Comparison of ENCODE assay signal across 15 cellular contexts in genomic region chr15:64444836-64445235, GRCh38. TPM values are rescaled to one million over a fixed set of nuclear protein-coding genes. Genes with fewer than 3 reads are reported as not detected.
A peak's percentile ranks its signal among the peaks of the same experiment; 100 is the strongest.
DNase-seq lines count a peak whose midpoint lies in the region; ATAC-seq, FAIRE-seq and TF ChIP-seq lines count a peak whose summit lies in the region.
"Had no signal": no experiment of that assay in that cellular context is flagged by ENCODE, and none has a peak within 500 bp of the region (broad histone marks: within the 10 kb centered on the region; RNA-seq: fewer than 3 reads in every experiment).

No MANE protein-coding gene starts in this region.

- peak; percentile 41 for FAIRE-seq in GM12878 (lab: Jason Lieb, UNC)
- FAIRE-seq: H1 had no signal

- no peak for ATAC-seq in GM12878

- no peaks in the 10 kb centered on the region; the same call in 1 of the 2 replicates for H3K36me3 ChIP-seq in Karpas-422 (ENCODE audit: insufficient read depth, low read length)
- H3K36me3 ChIP-seq in GM12878 (ENCODE audit: control insufficient read depth in 2 of 2, insufficient read depth in 2 of 2, low read length in 1 of 2): peaks cover 0 to 5% of the 10 kb centered on the region in 2 experiments; a peak in 2 of 4 replicates
- peaks cover 7 to 46% (median 11%) of the 10 kb centered on the region in 4 donors for H3K36me3 ChIP-seq in sigmoid colon

- intact Hi-C loops in activated CD4-positive, alpha-beta memory T cell treated with anti-CD3 and anti-CD28 coated beads for 36 hours (cut with micrococcal nuclease): loop anchor here (1.0 to 2.0 kb wide), 3 partner anchors 15 to 254 kb away; no protein-coding TSS in a partner anchor
- intact Hi-C loops in GM12878 (cut with micrococcal nuclease; ENCODE audit: unreplicated experiment) (no loop called here), sigmoid colon (cut with DNase I) (no loop called here), lower leg skin (cut with DNase I; ENCODE audit: low total_unique reads) (no loop called here)

- H3K9me2 ChIP-seq in Karpas-422 (replicated peaks; ENCODE audit: insufficient read depth, low read length): no peaks in the 10 kb centered on the region

- H3K9me3 Mint-ChIP-seq in activated CD4-positive, alpha-beta memory T cell treated with anti-CD3 and anti-CD28 coated beads for 36 hours: no peaks in the 10 kb centered on the region
- no peaks in the 10 kb centered on the region for H3K9me3 Mint-ChIP-seq in activated CD4-positive, alpha-beta memory T cell treated with anti-CD3 and anti-CD28 coated beads, Interleukin-2, amount 10 ng/mL, durations not matched to agents 7 days and 5 days
- H3K9me3 Mint-ChIP-seq: neural crest cell had no signal

- POLR2A ChIA-PET in activated CD4-positive, alpha-beta memory T cell treated with anti-CD3 and anti-CD28 coated beads for 36 hours (lab: Charles Lee): interaction anchor here (1.0 to 1.3 kb wide), 5 partner anchors 14 to 191 kb away, joined by 3 to 7 read pairs (median 4); partner anchors contain the start of gene ZNF609
- POLR2A ChIA-PET in activated CD4-positive, alpha-beta memory T cell treated with anti-CD3 and anti-CD28 coated beads, Interleukin-2, amount 10 ng/mL, durations not matched to agents 7 days and 5 days (lab: Charles Lee): interaction anchor here (1.0 to 3.6 kb wide), 3 partner anchors 14 to 151 kb away, joined by 3 to 17 read pairs (median 7); no protein-coding TSS in a partner anchor
- POLR2A ChIA-PET in GM12878 (lab: Charles Lee): interaction anchor here (0.6 to 2.3 kb wide), 4 partner anchors 32 to 194 kb away, joined by 4 to 9 read pairs (median 4); no protein-coding TSS in a partner anchor

- peak overlapping the region; percentile 91 for H3K27ac Mint-ChIP-seq in activated CD4-positive, alpha-beta memory T cell treated with anti-CD3 and anti-CD28 coated beads for 36 hours
- no peak overlapping the region for H3K27ac Mint-ChIP-seq in activated CD4-positive, alpha-beta memory T cell treated with anti-CD3 and anti-CD28 coated beads, Interleukin-2, amount 10 ng/mL, durations not matched to agents 7 days and 5 days

- TF ChIP-seq CTCF in GM12878 (IDR thresholded peaks at IDR 0.05 in 2 of 3, conservative IDR thresholded peaks at IDR 0.05 in 1 of 3; ENCODE audit: control insufficient read depth in 2 of 3, extremely low read depth in 1 of 3, insufficient read depth in 1 of 3, low read depth in 3 of 3, low read length in 3 of 3) (no peak), sigmoid colon (IDR thresholded peaks at IDR 0.05) (no peak), lower leg skin (IDR thresholded peaks at IDR 0.05) (no peak)

- H3K4me1 ChIP-seq in Karpas-422 (ENCODE audit: low read length) (peaks cover 18% of the 10 kb centered on the region), GM12878 (ENCODE audit: control insufficient read depth, insufficient read depth, low read length) (peaks cover 42% of the 10 kb centered on the region), sigmoid colon (peaks cover 0 to 24% (median 18%) of the 10 kb centered on the region in 4 donors)

- no peaks in the 10 kb centered on the region for H3K79me2 ChIP-seq in Karpas-422 (ENCODE audit: low read length)
- peaks cover 3% of the 10 kb centered on the region; the same call in 1 of the 2 replicates for H3K79me2 ChIP-seq in GM12878 (ENCODE audit: control insufficient read depth, insufficient read depth, low read length)

- H3K27ac ChIP-seq in Karpas-422 (ENCODE audit: low read length): peak overlapping the region; percentile 37; the same call in 1 of the 2 replicates
- peak overlapping the region; percentile 81 for H3K27ac ChIP-seq in GM12878 (ENCODE audit: control insufficient read depth, insufficient read depth)
- peak overlapping the region in 3 of 4 donors; percentile 37 to 64 (median 50) for H3K27ac ChIP-seq in sigmoid colon
- H3K27ac ChIP-seq: coronary artery had no signal

- no peak for TF ChIP-seq RAD21 in GM12878 (IDR thresholded peaks at IDR 0.05; ENCODE audit: insufficient read depth, low read depth, low read length)

- no peak overlapping the region for H3K4me3 Mint-ChIP-seq in activated CD4-positive, alpha-beta memory T cell treated with anti-CD3 and anti-CD28 coated beads for 36 hours
- no peak overlapping the region for H3K4me3 Mint-ChIP-seq in activated CD4-positive, alpha-beta memory T cell treated with anti-CD3 and anti-CD28 coated beads, Interleukin-2, amount 10 ng/mL, durations not matched to agents 7 days and 5 days
- H3K4me3 Mint-ChIP-seq: neural crest cell had no signal

- in situ Hi-C loops in GM12878 (cut with MboI): no loop called here

- SMC1A ChIA-PET in GM12878 (lab: Charles Lee; ENCODE audit: uncharacterized antibody, unreplicated experiment): interaction anchor here (0.9 to 3.1 kb wide), 9 partner anchors 13 to 207 kb away, joined by 3 to 24 read pairs (median 9); partner anchors contain the start of gene ZNF609

- no peak overlapping the region for H3K4me3 ChIP-seq in Karpas-422 (ENCODE audit: low read length)
- H3K4me3 ChIP-seq in GM12878: peak overlapping the region; percentile 34; the same call in 1 of the 2 replicates
- no peak overlapping the region for H3K4me3 ChIP-seq in sigmoid colon
- no peak overlapping the region for H3K4me3 ChIP-seq in lower leg skin (ENCODE audit: low read depth, poor library complexity, severe bottlenecking)
- H3K4me3 ChIP-seq: coronary artery, Peyer's patch had no signal

- peaks cover 43% of the 10 kb centered on the region for H3K4me1 Mint-ChIP-seq in activated CD4-positive, alpha-beta memory T cell treated with anti-CD3 and anti-CD28 coated beads for 36 hours (ENCODE audit: low read depth)
- peaks cover 47% of the 10 kb centered on the region for H3K4me1 Mint-ChIP-seq in activated CD4-positive, alpha-beta memory T cell treated with anti-CD3 and anti-CD28 coated beads, Interleukin-2, amount 10 ng/mL, durations not matched to agents 7 days and 5 days
- H3K4me1 Mint-ChIP-seq: neural crest cell had no signal

- H3K9me3 ChIP-seq in Karpas-422 (ENCODE audit: low read length) (no peaks in the 10 kb centered on the region), GM12878 (replicated peaks; ENCODE audit: control insufficient read depth, insufficient read depth, low read length) (no peaks in the 10 kb centered on the region), sigmoid colon (no peaks in the 10 kb centered on the region)
- H3K9me3 ChIP-seq: Peyer's patch had no signal

- H3K9ac ChIP-seq in Karpas-422 (ENCODE audit: low read length) (no peak overlapping the region), GM12878 (ENCODE audit: control insufficient read depth, insufficient read depth, low read length) (peak overlapping the region; percentile 13)

- TF ChIP-seq EP300 in GM12878 (IDR thresholded peaks at IDR 0.05; ENCODE audit: borderline replicate concordance in 1 of 2, control insufficient read depth in 1 of 2, low read depth in 2 of 2, low read length in 2 of 2): no peak
- TF ChIP-seq EP300 in sigmoid colon (IDR thresholded peaks at IDR 0.05): no peak

- no peak overlapping the region for H2AFZ ChIP-seq in Karpas-422 (ENCODE audit: low read length)
- H2AFZ ChIP-seq in GM12878 (ENCODE audit: control insufficient read depth, low read depth, low read length): no peak overlapping the region

- no peak for DNase-seq in activated CD4-positive, alpha-beta memory T cell treated with anti-CD3 and anti-CD28 coated beads for 36 hours
- DNase-seq in activated CD4-positive, alpha-beta memory T cell treated with anti-CD3 and anti-CD28 coated beads, Interleukin-2, amount 10 ng/mL, durations not matched to agents 7 days and 5 days: no peak
- no peak for DNase-seq in Karpas-422
- no peak for DNase-seq in GM12878 (ENCODE audit: low read depth, low spot score)
- DNase-seq in sigmoid colon: no peak
- DNase-seq in lower leg skin (ENCODE audit: low spot score in 2 of 2): no peak
- no peak for DNase-seq in NCI-H1105 treated with DMSO at 0.1 percent for 48 hours (lab: John Stamatoyannopoulos, UW)
- DNase-seq in NCI-H2171 treated with DMSO at 0.1 percent for 48 hours (lab: John Stamatoyannopoulos, UW): no peak
- DNase-seq: amygdala, NCI-H146, NCI-H524, Peyer's patch had no signal

- no peaks in the 10 kb centered on the region for H4K20me1 ChIP-seq in Karpas-422 (ENCODE audit: insufficient read depth, low read depth, low read length)
- no peaks in the 10 kb centered on the region for H4K20me1 ChIP-seq in GM12878 (ENCODE audit: control insufficient read depth, insufficient read depth)

- RAD21 ChIA-PET in GM12878 (lab: Charles Lee; ENCODE audit: unreplicated experiment): interaction anchor here (0.7 to 3.0 kb wide), 9 partner anchors 14 to 221 kb away, joined by 3 to 16 read pairs (median 5); partner anchors contain the start of gene ZNF609

- H3K4me2 ChIP-seq in Karpas-422 (ENCODE audit: low read depth, low read length, poor library complexity, severe bottlenecking) (no peak overlapping the region), GM12878 (ENCODE audit: control insufficient read depth, insufficient read depth) (peak overlapping the region; percentile 53)

- H3K27me3 ChIP-seq in Karpas-422 (ENCODE audit: low read length): no peaks in the 10 kb centered on the region
- H3K27me3 ChIP-seq in GM12878 (replicated peaks in 1 of 2; ENCODE audit: control insufficient read depth in 2 of 2, insufficient read depth in 2 of 2, low read length in 1 of 2): no peaks in the 10 kb centered on the region
- no peaks in the 10 kb centered on the region for H3K27me3 ChIP-seq in sigmoid colon
- H3K27me3 ChIP-seq: Peyer's patch had no signal

- CTCF ChIA-PET in activated CD4-positive, alpha-beta memory T cell treated with anti-CD3 and anti-CD28 coated beads for 36 hours (lab: Charles Lee): interaction anchor here (1.3 to 2.3 kb wide), 2 partner anchors 15 to 17 kb away, joined by 3 to 11 read pairs; partner anchors contain the start of gene ZNF609
- CTCF ChIA-PET in activated CD4-positive, alpha-beta memory T cell treated with anti-CD3 and anti-CD28 coated beads, Interleukin-2, amount 10 ng/mL, durations not matched to agents 7 days and 5 days (lab: Charles Lee): interaction anchor here (1.2 kb wide), 1 partner anchor 14 kb away, joined by 6 read pairs; no protein-coding TSS in a partner anchor
- CTCF ChIA-PET in GM12878 (lab: Yijun Ruan, JAX): interaction anchor here (0.6 to 1.4 kb wide), 4 partner anchors 12 to 237 kb away, joined by 3 to 5 read pairs (median 4); partner anchors contain the start of gene ZNF609

- TF ChIP-seq POLR2A in GM12878 (IDR thresholded peaks at IDR 0.05; ENCODE audit: low read depth, low read length) (no peak), sigmoid colon (IDR thresholded peaks at IDR 0.05) (no peak), lower leg skin (IDR thresholded peaks at IDR 0.05) (no peak)

- H3K27me3 Mint-ChIP-seq in activated CD4-positive, alpha-beta memory T cell treated with anti-CD3 and anti-CD28 coated beads for 36 hours: no peaks in the 10 kb centered on the region
- no peaks in the 10 kb centered on the region for H3K27me3 Mint-ChIP-seq in activated CD4-positive, alpha-beta memory T cell treated with anti-CD3 and anti-CD28 coated beads, Interleukin-2, amount 10 ng/mL, durations not matched to agents 7 days and 5 days

- peaks cover 15% of the 10 kb centered on the region for H3K36me3 Mint-ChIP-seq in activated CD4-positive, alpha-beta memory T cell treated with anti-CD3 and anti-CD28 coated beads for 36 hours
- H3K36me3 Mint-ChIP-seq in activated CD4-positive, alpha-beta memory T cell treated with anti-CD3 and anti-CD28 coated beads, Interleukin-2, amount 10 ng/mL, durations not matched to agents 7 days and 5 days (ENCODE audit: low read depth): peaks cover 35% of the 10 kb centered on the region

- BruUV-seq in GM12878 (replicated peaks; lab: Mats Ljungman, UMichigan): TSS peak; percentile 57

RNA-seq across cellular contexts. Expression of gene ZNF609, which starts 15.5 kb away (rescaled TPM):
- total RNA-seq in activated CD4-positive, alpha-beta memory T cell treated with anti-CD3 and anti-CD28 coated beads for 36 hours: 10 to 100 TPM; 38.5 to 38.7 TPM
- total RNA-seq in activated CD4-positive, alpha-beta memory T cell treated with anti-CD3 and anti-CD28 coated beads, Interleukin-2, amount 10 ng/mL, durations not matched to agents 7 days and 5 days: 10 to 100 TPM; 30.0 to 34.1 TPM
- total RNA-seq in Karpas-422 (2014; rRNA removed; shearing (Covaris generic); ENCODE audit: low replicate concordance): 26.7 and 29.6 TPM in 2 replicates
- 96.4 and 97.4 TPM in 2 replicates for total RNA-seq in GM12878 (2013; cell fraction: nucleolus; rRNA removed)
- total RNA-seq in GM12878 (2014; rRNA removed) (13.4 and 14.1 TPM in 2 replicates), GM12878 (2014; rRNA removed; fragmentation: Illumina TruSeq; extraction: Trizol) (15.5 and 16.2 TPM in 2 replicates), GM12878 (2021) (34.1 and 35.3 TPM in 2 replicates), sigmoid colon (10 to 100 TPM; 29.6 to 35.2 (median 31.0) TPM), lower leg skin (10 to 100 TPM; 19.4 to 30.5 (median 21.1) TPM)
- 9.4 TPM for polyA plus RNA-seq in GM12878 (2011; ENCODE audit: low read depth)
- polyA plus RNA-seq in GM12878 (2011; rRNA removed) (19.0 and 30.8 TPM in 2 replicates), GM12878 (2014; fragmentation: Illumina TruSeq; extraction: Trizol) (20.5 and 22.6 TPM in 2 replicates), GM12878 (2014; fragmentation: Nextera tagmentation; extraction: Ambion mirVana) (1 to 10 TPM; 5.1 to 7.4 TPM), GM12878 (2014; rRNA removed) (13.1 and 15.4 TPM in 2 replicates), GM12878 (2016; fragmentation: Nextera tagmentation; extraction: Ambion mirVana) (1 to 10 TPM; 7.0 to 7.7 TPM), sigmoid colon (10 to 100 TPM in 1 of 3 donors, 1 to 10 TPM in 2; 4.8 to 13.5 (median 5.5) TPM)
- polyA plus RNA-seq in GM12878 (2011; cell fraction: cytosol; rRNA removed): 13.4 and 18.3 TPM in 2 replicates
- 23.9 and 29.3 TPM in 2 replicates for polyA plus RNA-seq in GM12878 (2011; cell fraction: nucleus; rRNA removed)
- polyA plus RNA-seq in GM12878 (2012): 13.6 and 15.9 TPM in 2 replicates
- 32.6 and 115 TPM in 2 replicates for polyA minus RNA-seq in GM12878 (2011; rRNA and poly(A)+ RNA removed)
- 12.2 and 13.2 TPM in 2 replicates for polyA minus RNA-seq in GM12878 (2011; cell fraction: cytosol; rRNA and poly(A)+ RNA removed)
- polyA minus RNA-seq in GM12878 (2011; cell fraction: nucleus; rRNA and poly(A)+ RNA removed): 18.5 and 29.1 TPM in 2 replicates

RNA-seq across cellular contexts. Expression of gene TRIP4, which starts 57.2 kb away (rescaled TPM):
- 10 to 100 TPM; 21.7 to 22.2 TPM for total RNA-seq in activated CD4-positive, alpha-beta memory T cell treated with anti-CD3 and anti-CD28 coated beads for 36 hours
- total RNA-seq in activated CD4-positive, alpha-beta memory T cell treated with anti-CD3 and anti-CD28 coated beads, Interleukin-2, amount 10 ng/mL, durations not matched to agents 7 days and 5 days: 10 to 100 TPM; 28.9 to 30.3 TPM
- total RNA-seq in Karpas-422 (2014; rRNA removed; shearing (Covaris generic); ENCODE audit: low replicate concordance): 9.2 and 11.9 TPM in 2 replicates
- 18.7 and 22.6 TPM in 2 replicates for total RNA-seq in GM12878 (2013; cell fraction: nucleolus; rRNA removed)
- total RNA-seq in GM12878 (2014; rRNA removed): 5.9 and 6.4 TPM in 2 replicates
- total RNA-seq in GM12878 (2014; rRNA removed; fragmentation: Illumina TruSeq; extraction: Trizol): 11.8 and 12.4 TPM in 2 replicates
- total RNA-seq in GM12878 (2021): 17.0 and 19.1 TPM in 2 replicates
- 14.1 TPM for polyA plus RNA-seq in GM12878 (2011; ENCODE audit: low read depth)
- 20.0 and 28.2 TPM in 2 replicates for polyA plus RNA-seq in GM12878 (2011; rRNA removed)
- 10.3 and 10.9 TPM in 2 replicates for polyA plus RNA-seq in GM12878 (2011; cell fraction: cytosol; rRNA removed)
- polyA plus RNA-seq in GM12878 (2011; cell fraction: nucleus; rRNA removed): 11.2 and 12.7 TPM in 2 replicates
- polyA plus RNA-seq in GM12878 (2012): 15.0 and 18.2 TPM in 2 replicates
- 22.7 and 26.0 TPM in 2 replicates for polyA plus RNA-seq in GM12878 (2014; fragmentation: Illumina TruSeq; extraction: Trizol)
- 10 to 100 TPM; 20.0 to 23.8 TPM for polyA plus RNA-seq in GM12878 (2014; fragmentation: Nextera tagmentation; extraction: Ambion mirVana)
- polyA plus RNA-seq in GM12878 (2014; rRNA removed): 12.0 and 15.2 TPM in 2 replicates
- polyA plus RNA-seq in GM12878 (2016; fragmentation: Nextera tagmentation; extraction: Ambion mirVana): 10 to 100 TPM; 24.1 to 24.5 TPM
- polyA minus RNA-seq in GM12878 (2011; rRNA and poly(A)+ RNA removed): 14.0 and 15.4 TPM in 2 replicates
- polyA minus RNA-seq in GM12878 (2011; cell fraction: cytosol; rRNA and poly(A)+ RNA removed): 5.5 and 7.8 TPM in 2 replicates
- polyA minus RNA-seq in GM12878 (2011; cell fraction: nucleus; rRNA and poly(A)+ RNA removed): 8.8 and 27.6 TPM in 2 replicates
- 10 to 100 TPM; 11.0 to 26.6 (median 12.2) TPM for total RNA-seq in sigmoid colon
- 10 to 100 TPM; 22.6 to 48.3 (median 47.4) TPM for polyA plus RNA-seq in sigmoid colon
- total RNA-seq in lower leg skin: 10 to 100 TPM in 3 of 4 donors, 1 to 10 TPM in 1; 9.7 to 13.8 (median 13.1) TPM
